ENCODE assay signal across 24 cellular contexts in the genomic region with DNA sequence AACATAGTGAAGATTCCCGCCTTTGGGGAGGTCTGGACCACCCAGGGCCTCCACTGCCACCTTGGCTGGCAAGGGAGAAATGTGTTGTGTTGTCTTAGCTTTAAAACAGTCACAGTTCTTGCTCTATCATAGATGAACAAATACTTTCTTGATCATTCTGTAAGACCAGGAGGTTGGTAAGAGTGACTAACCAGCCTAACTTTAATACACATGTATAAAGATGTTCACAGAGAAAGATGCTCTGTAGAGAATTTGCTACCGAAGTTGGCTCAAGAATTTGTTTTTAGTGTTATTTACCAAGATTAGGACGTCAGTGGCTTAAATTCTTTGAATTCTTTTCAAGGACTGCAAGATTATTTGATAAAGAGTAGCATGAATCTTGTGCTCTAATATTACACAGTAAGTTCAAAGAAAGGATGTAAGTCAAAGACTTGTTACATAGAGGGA. TPM values are rescaled to one million over a fixed set of nuclear protein-coding genes. Genes with fewer than 3 reads are reported as not detected.
A peak's percentile ranks its signal among the peaks of the same experiment; 100 is the strongest.
DNase-seq lines count a peak whose midpoint lies in the region; ATAC-seq and TF ChIP-seq lines count a peak whose summit lies in the region.
"Had no signal": no experiment of that assay in that cellular context is flagged by ENCODE, and none has a peak within 500 bp of the region (broad histone marks: within the 10 kb centered on the region; RNA-seq: fewer than 3 reads in every experiment).

No MANE protein-coding gene starts in this region.

- H3K4ac ChIP-seq in neuronal stem cell (ENCODE audit: low read length): no peak overlapping the region

- no peaks in the 10 kb centered on the region for H3K9me3 Mint-ChIP-seq in endodermal cell
- H3K9me3 Mint-ChIP-seq: activated naive CD4-positive, alpha-beta T cell treated with anti-CD3 and anti-CD28 coated beads, Interleukin-2, amount 50 U/mL, for 72 hours; activated T-helper 1 cell treated with anti-CD3 and anti-CD28 coated beads, Interleukin-12 subunit alpha, Interleukin-12 subunit beta, Interleukin-2, Interleukin-4 antibody, amounts not matched to agents 30 ng/mL and 10 ng/mL and 1 ng/mL, durations not matched to agents 14 hours and 24 hours and 36 hours; brain; CD8-positive, alpha-beta memory T cell; dendritic cell treated with granulocyte-macrophage colony-stimulating factor and Interleukin-4, amounts not matched to agents 40 ng/mL and 50 ng/mL, for 4 days; stimulated activated effector memory CD8-positive, alpha-beta T cell treated with anti-CD3 and anti-CD28 coated beads, Interleukin-12 subunit alpha, Interleukin-12 subunit beta, amount 100 ng/mL, for 72 hours had no signal

- H3K36me3 ChIP-seq in endodermal cell (ENCODE audit: control insufficient read depth, insufficient read depth, low read length) (peaks cover 78% of the 10 kb centered on the region), neuronal stem cell (replicated peaks in 1 of 2; ENCODE audit: control insufficient read depth in 2 of 2, insufficient read depth in 2 of 2, low read length in 2 of 2) (peaks cover 0 to 87% of the 10 kb centered on the region in 2 donors), left lung (peaks cover 0 to 5% of the 10 kb centered on the region in 2 donors)
- H3K36me3 ChIP-seq: thoracic aorta had no signal

- no peak for ATAC-seq in HG02759 (IDR thresholded peaks at IDR 0.05; ENCODE audit: unreplicated experiment)
- no peak for ATAC-seq in left lung
- no peak for ATAC-seq in GM18909 (IDR thresholded peaks at IDR 0.05; ENCODE audit: poor library complexity, unreplicated experiment)
- ATAC-seq: activated CD4-positive, alpha-beta T cell treated with anti-CD3 and anti-CD28 coated beads for 36 hours; activated naive CD4-positive, alpha-beta T cell treated with anti-CD3 and anti-CD28 coated beads, Interleukin-2, amount 50 U/mL, for 72 hours; foreskin keratinocyte; lower lobe of right lung; right lobe of liver; stimulated activated effector memory CD8-positive, alpha-beta T cell treated with anti-CD3 and anti-CD28 coated beads, Interleukin-12 subunit alpha, Interleukin-12 subunit beta, amount 100 ng/mL, for 72 hours had no signal

- DNase-seq in AG10803 (ENCODE audit: low read depth) (peak; percentile 71), M059J (ENCODE audit: low read depth) (peak; percentile 41), endodermal cell (no peak), neuronal stem cell (ENCODE audit: low spot score) (no peak), left lung (no peak)
- no peak for DNase-seq in activated CD4-positive, alpha-beta T cell treated with anti-CD3 and anti-CD28 coated beads for 4 hours
- DNase-seq: activated CD4-positive, alpha-beta T cell treated with anti-CD3 and anti-CD28 coated beads for 36 hours; CD8-positive, alpha-beta memory T cell; DMS79; foreskin keratinocyte; hippocampal formation; lower lobe of right lung; MM.1S; NCI-H146; NCI-H748 treated with DMSO at 0.1 percent for 48 hours; right lobe of liver had no signal

- H2BK120ac ChIP-seq in neuronal stem cell (ENCODE audit: low read depth, low read length): no peak overlapping the region

- H3K4me3 ChIP-seq in AG10803 (ENCODE audit: low read length) (no peak overlapping the region), endodermal cell (ENCODE audit: low read length) (peak overlapping the region; percentile 47), neuronal stem cell (ENCODE audit: low read length in 2 of 2) (no peak overlapping the region), left lung (no peak overlapping the region)
- H3K4me3 ChIP-seq: lower lobe of right lung, right lobe of liver, thoracic aorta had no signal

- 84 to 89% methylated on average over 2 to 3 of the region's 3 CpGs for WGBS in endodermal cell (ENCODE audit: insufficient coverage in 1 of 2, insufficient read length in 1 of 2), 2 experiments
- no CpG with 5 or more reads among the region's 3 CpGs for WGBS in neuronal stem cell (ENCODE audit: extremely low coverage in 2 of 2, insufficient read length in 2 of 2, insufficient replicate concordance in 1 of 2), 2 donors

- H3K4me1 ChIP-seq in endodermal cell (ENCODE audit: control insufficient read depth, insufficient read depth, low read length): peaks cover 2% of the 10 kb centered on the region
- H3K4me1 ChIP-seq in neuronal stem cell (ENCODE audit: control insufficient read depth in 2 of 2, insufficient read depth in 1 of 2, low read depth in 1 of 2, low read length in 2 of 2): no peaks in the 10 kb centered on the region
- H3K4me1 ChIP-seq in left lung: peaks cover 0 to 8% of the 10 kb centered on the region in 2 donors
- H3K4me1 ChIP-seq: foreskin keratinocyte, lower lobe of right lung had no signal

- peak overlapping the region; percentile 70 for H3K27ac Mint-ChIP-seq in endodermal cell
- H3K27ac Mint-ChIP-seq: activated CD4-positive, alpha-beta T cell treated with anti-CD3 and anti-CD28 coated beads for 36 hours; activated naive CD4-positive, alpha-beta T cell treated with anti-CD3 and anti-CD28 coated beads, Interleukin-2, amount 50 U/mL, for 72 hours; activated T-helper 1 cell treated with anti-CD3 and anti-CD28 coated beads, Interleukin-12 subunit alpha, Interleukin-12 subunit beta, Interleukin-2, Interleukin-4 antibody, amounts not matched to agents 30 ng/mL and 10 ng/mL and 1 ng/mL, durations not matched to agents 14 hours and 24 hours and 36 hours; brain; CD8-positive, alpha-beta memory T cell; dendritic cell treated with granulocyte-macrophage colony-stimulating factor and Interleukin-4, amounts not matched to agents 40 ng/mL and 50 ng/mL, for 4 days; stimulated activated effector memory CD8-positive, alpha-beta T cell treated with anti-CD3 and anti-CD28 coated beads, Interleukin-12 subunit alpha, Interleukin-12 subunit beta, amount 100 ng/mL, for 72 hours had no signal

- no peaks in the 10 kb centered on the region for H3K27me3 Mint-ChIP-seq in endodermal cell (ENCODE audit: insufficient read depth)
- H3K27me3 Mint-ChIP-seq: activated CD4-positive, alpha-beta T cell treated with anti-CD3 and anti-CD28 coated beads for 36 hours; brain; dendritic cell treated with granulocyte-macrophage colony-stimulating factor and Interleukin-4, amounts not matched to agents 40 ng/mL and 50 ng/mL, for 4 days had no signal

- no peak overlapping the region for H3K4me3 Mint-ChIP-seq in endodermal cell
- H3K4me3 Mint-ChIP-seq: activated CD4-positive, alpha-beta T cell treated with anti-CD3 and anti-CD28 coated beads for 36 hours; activated T-helper 1 cell treated with anti-CD3 and anti-CD28 coated beads, Interleukin-12 subunit alpha, Interleukin-12 subunit beta, Interleukin-2, Interleukin-4 antibody, amounts not matched to agents 30 ng/mL and 10 ng/mL and 1 ng/mL, durations not matched to agents 14 hours and 24 hours and 36 hours; brain; CD8-positive, alpha-beta memory T cell; dendritic cell treated with granulocyte-macrophage colony-stimulating factor and Interleukin-4, amounts not matched to agents 40 ng/mL and 50 ng/mL, for 4 days; stimulated activated effector memory CD8-positive, alpha-beta T cell treated with anti-CD3 and anti-CD28 coated beads, Interleukin-12 subunit alpha, Interleukin-12 subunit beta, amount 100 ng/mL, for 72 hours had no signal

- intact Hi-C loops in left lung (cut with DNase I): no loop called here

- H3K36me3 Mint-ChIP-seq in endodermal cell (ENCODE audit: low read depth): peaks cover 56% of the 10 kb centered on the region
- H3K36me3 Mint-ChIP-seq: activated naive CD4-positive, alpha-beta T cell treated with anti-CD3 and anti-CD28 coated beads, Interleukin-2, amount 50 U/mL, for 72 hours; stimulated activated effector memory CD8-positive, alpha-beta T cell treated with anti-CD3 and anti-CD28 coated beads, Interleukin-12 subunit alpha, Interleukin-12 subunit beta, amount 100 ng/mL, for 72 hours had no signal

- no peak overlapping the region for H4K91ac ChIP-seq in neuronal stem cell (ENCODE audit: low read depth, low read length, poor library complexity)

- H3K27me3 ChIP-seq in endodermal cell (ENCODE audit: control insufficient read depth, insufficient read depth, low read length, poor library complexity, severe bottlenecking) (no peaks in the 10 kb centered on the region), neuronal stem cell (ENCODE audit: control insufficient read depth in 3 of 3, insufficient read depth in 3 of 3, low read depth in 1 of 3, low read length in 3 of 3) (no peaks in the 10 kb centered on the region), left lung (no peaks in the 10 kb centered on the region)
- H3K27me3 ChIP-seq: foreskin keratinocyte, right lobe of liver had no signal

- peaks cover 12% of the 10 kb centered on the region for H3K4me1 Mint-ChIP-seq in endodermal cell
- H3K4me1 Mint-ChIP-seq: activated CD4-positive, alpha-beta T cell treated with anti-CD3 and anti-CD28 coated beads for 36 hours; brain; CD8-positive, alpha-beta memory T cell; stimulated activated effector memory CD8-positive, alpha-beta T cell treated with anti-CD3 and anti-CD28 coated beads, Interleukin-12 subunit alpha, Interleukin-12 subunit beta, amount 100 ng/mL, for 72 hours had no signal

- no peak overlapping the region for H2AK5ac ChIP-seq in neuronal stem cell (ENCODE audit: low read depth, low read length)

- no peak overlapping the region for H2BK15ac ChIP-seq in neuronal stem cell (ENCODE audit: low read length)

- H3K18ac ChIP-seq in neuronal stem cell (ENCODE audit: low read length): peak overlapping the region; percentile 41

- H3K27ac ChIP-seq in endodermal cell (ENCODE audit: low read depth, low read length) (no peak overlapping the region), neuronal stem cell (replicated peaks; ENCODE audit: low read length) (no peak overlapping the region), left lung (no peak overlapping the region)
- H3K27ac ChIP-seq: foreskin keratinocyte, lower lobe of right lung, right lobe of liver, thoracic aorta had no signal

- no peak overlapping the region for H3K4me2 ChIP-seq in neuronal stem cell (ENCODE audit: insufficient read depth, low read length, poor library complexity, severe bottlenecking)

- H3K9me3 ChIP-seq in endodermal cell (ENCODE audit: control insufficient read depth, low read length) (no peaks in the 10 kb centered on the region), neuronal stem cell (replicated peaks in 1 of 2; ENCODE audit: control insufficient read depth in 2 of 2, insufficient read depth in 1 of 2, low read depth in 1 of 2, low read length in 2 of 2) (no peaks in the 10 kb centered on the region), left lung (no peaks in the 10 kb centered on the region)
- H3K9me3 ChIP-seq: lower lobe of right lung, right lobe of liver, thoracic aorta had no signal

- H3K79me1 ChIP-seq in neuronal stem cell (ENCODE audit: low read depth, low read length): no peaks in the 10 kb centered on the region

- H2AFZ ChIP-seq in neuronal stem cell (ENCODE audit: low read length): no peak overlapping the region

- no peak overlapping the region for H4K8ac ChIP-seq in neuronal stem cell (ENCODE audit: low read depth, low read length)

- no peak overlapping the region for H2BK5ac ChIP-seq in neuronal stem cell (ENCODE audit: low read length)

- TF ChIP-seq CTCF in AG10803 (conservative IDR thresholded peaks at IDR 0.05; ENCODE audit: low read length) (no peak), endodermal cell (conservative IDR thresholded peaks at IDR 0.05) (no peak), left lung (IDR thresholded peaks at IDR 0.05) (no peak)

- no peak overlapping the region for H3K9ac ChIP-seq in endodermal cell (ENCODE audit: extremely low read depth, low read length, poor library complexity, severe bottlenecking)
- no peak overlapping the region for H3K9ac ChIP-seq in neuronal stem cell (ENCODE audit: low read depth, low read length, poor library complexity)

- no peak overlapping the region for H3K23ac ChIP-seq in neuronal stem cell (ENCODE audit: low read depth, low read length, poor library complexity)

- H2BK12ac ChIP-seq in neuronal stem cell (ENCODE audit: low read length): no peak overlapping the region

- H3K14ac ChIP-seq in neuronal stem cell (ENCODE audit: low read length): no peak overlapping the region

RNA-seq across cellular contexts. Expression of a gene that starts 28.4 kb away (rescaled TPM):
- total RNA-seq in M059J (2014; rRNA removed; shearing (Covaris generic)): 34.6 and 38.7 TPM in 2 replicates
- total RNA-seq in endodermal cell (10 to 100 TPM; 18.9 to 26.3 TPM), left lung (10 to 100 TPM; 60.3 to 98.1 TPM)
- polyA plus RNA-seq in endodermal cell (2013, experiment 1 of 2): 33.6 TPM
- polyA plus RNA-seq in endodermal cell (2013, experiment 2 of 2): 34.9 TPM
- 13.5 TPM for polyA plus RNA-seq in neuronal stem cell (2013, experiment 1 of 2)
- 14.2 TPM for polyA plus RNA-seq in neuronal stem cell (2013, experiment 2 of 2)

Comparison
In these comparisons a context has a peak if more than half of its experiments do, and no peak if none do; other contexts are left out.
1. DNase-seq: peak in AG10803 (single experiment) and M059J (single experiment); none in endodermal cell (single experiment), neuronal stem cell (single experiment), left lung (0 of 2) and activated CD4-positive, alpha-beta T cell treated with anti-CD3 and anti-CD28 coated beads for 4 hours (0 of 2).